In genomic region chr3:124513610-124513997, GRCh38 we compare ENCODE assay signal across 11 cellular contexts.
"Had no signal": no experiment of that assay in that cellular context is flagged by ENCODE, and none has a peak within 500 bp of the region (broad histone marks: within the 10 kb centered on the region; RNA-seq: fewer than 3 reads in every experiment).

No MANE protein-coding gene starts in this region.

- H3K4me3 Mint-ChIP-seq: activated naive CD8-positive, alpha-beta T cell treated with anti-CD3 and anti-CD28 coated beads for 36 hours; natural killer cell treated with Interleukin-12 subunit alpha and Interleukin-12 subunit beta and Interleukin-15 and Interleukin-18, amount 100 ng/mL, for 72 hours had no signal

- H3K36me3 Mint-ChIP-seq: activated naive CD8-positive, alpha-beta T cell treated with anti-CD3 and anti-CD28 coated beads for 36 hours; natural killer cell treated with Interleukin-12 subunit alpha and Interleukin-12 subunit beta and Interleukin-15 and Interleukin-18, amount 100 ng/mL, for 72 hours had no signal

- H3K4me1 Mint-ChIP-seq: activated naive CD8-positive, alpha-beta T cell treated with anti-CD3 and anti-CD28 coated beads for 36 hours had no signal

- DNase-seq: activated CD4-positive, alpha-beta T cell treated with anti-CD3 and anti-CD28 coated beads, Interleukin-2, amount 50 U/mL, for 4 hours; activated naive CD8-positive, alpha-beta T cell treated with anti-CD3 and anti-CD28 coated beads for 36 hours; amygdala; foreskin keratinocyte; retina; stimulated activated CD4-positive, alpha-beta T cell treated with anti-CD3 and anti-CD28 coated beads, Interleukin-2, amount 100 ng/mL, for 24 hours; stimulated activated naive CD8-positive, alpha-beta T cell treated with anti-CD3 and anti-CD28 coated beads, Interleukin-15, Interleukin-2, amounts not matched to agents 100 U/mL and 50 U/mL, for 24 hours; transverse colon; WERI-Rb-1 had no signal

- H3K27ac Mint-ChIP-seq: activated naive CD8-positive, alpha-beta T cell treated with anti-CD3 and anti-CD28 coated beads for 36 hours; natural killer cell treated with Interleukin-12 subunit alpha and Interleukin-12 subunit beta and Interleukin-15 and Interleukin-18, amount 100 ng/mL, for 72 hours had no signal

- H3K27me3 ChIP-seq: body of pancreas, foreskin keratinocyte, transverse colon had no signal

- H3K9me3 ChIP-seq: body of pancreas, transverse colon had no signal

- H3K9me3 Mint-ChIP-seq: activated naive CD8-positive, alpha-beta T cell treated with anti-CD3 and anti-CD28 coated beads for 36 hours; natural killer cell treated with Interleukin-12 subunit alpha and Interleukin-12 subunit beta and Interleukin-15 and Interleukin-18, amount 100 ng/mL, for 72 hours had no signal

- H3K4me3 ChIP-seq: body of pancreas, transverse colon had no signal

- H3K4me1 ChIP-seq: transverse colon had no signal

- ATAC-seq: foreskin keratinocyte; natural killer cell treated with Interleukin-12 subunit alpha and Interleukin-12 subunit beta and Interleukin-15 and Interleukin-18, amount 100 ng/mL, for 72 hours; stimulated activated naive CD8-positive, alpha-beta T cell treated with anti-CD3 and anti-CD28 coated beads, Interleukin-15, Interleukin-2, amounts not matched to agents 100 U/mL and 50 U/mL, for 24 hours had no signal

- H3K36me3 ChIP-seq: transverse colon, WERI-Rb-1 had no signal

- H3K27ac ChIP-seq: body of pancreas, foreskin keratinocyte, transverse colon, WERI-Rb-1 had no signal
